In the genomic region with DNA sequence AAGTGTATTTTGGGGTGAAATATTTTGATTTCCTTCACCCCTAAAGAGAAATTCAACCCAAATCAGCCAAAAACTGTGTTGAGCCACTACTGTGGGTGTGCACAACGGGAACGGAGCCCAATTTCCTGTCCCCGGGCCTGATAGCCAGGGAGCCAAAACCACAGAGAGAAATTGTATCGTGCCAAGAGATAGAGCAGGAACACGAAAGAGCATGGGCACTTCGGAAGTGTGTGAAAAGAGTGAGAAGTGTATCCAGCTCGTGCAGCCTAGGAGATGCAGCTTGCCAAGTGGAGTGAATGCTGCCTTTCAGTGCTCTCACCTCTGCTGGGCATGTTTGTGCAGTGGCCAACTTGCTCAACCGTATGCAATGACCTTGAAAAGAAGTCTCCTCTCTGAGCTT, we compare ENCODE assay signal across 8 cellular contexts. TPM values are rescaled to one million over a fixed set of nuclear protein-coding genes. Genes with fewer than 3 reads are reported as not detected.
DNase-seq lines count a peak whose midpoint lies in the region; ATAC-seq and TF ChIP-seq lines count a peak whose summit lies in the region.

No MANE protein-coding gene starts in this region.

- no peaks in the 10 kb centered on the region for H3K9me2 ChIP-seq in MM.1S (replicated peaks; ENCODE audit: insufficient read depth, low read length)

- H3K4me2 ChIP-seq in MM.1S (ENCODE audit: low read depth, low read length): no peak overlapping the region

- H3K27ac ChIP-seq in C4-2B: peak overlapping the region; percentile 50
- no peak overlapping the region for H3K27ac ChIP-seq in brain microvascular endothelial cell
- no peak overlapping the region for H3K27ac ChIP-seq in MM.1S (ENCODE audit: low read length)

- no peaks in the 10 kb centered on the region for H3F3A ChIP-seq in MM.1S (ENCODE audit: insufficient read depth, low read length)

- peak; percentile 64 for DNase-seq in MG63
- DNase-seq in brain microvascular endothelial cell: peak; percentile 18
- DNase-seq in medulla oblongata (ENCODE audit: extremely low spot score): peak; percentile 27
- no peak for DNase-seq in MM.1S

- H3K27me3 ChIP-seq in MG63: no peaks in the 10 kb centered on the region
- peaks cover 2% of the 10 kb centered on the region for H3K27me3 ChIP-seq in brain microvascular endothelial cell (replicated peaks)
- peaks cover 51% of the 10 kb centered on the region for H3K27me3 ChIP-seq in MM.1S (replicated peaks; ENCODE audit: insufficient read depth, low read length)

- H2AFZ ChIP-seq in MM.1S (ENCODE audit: low read length): no peak overlapping the region

- no peak overlapping the region for H3K9ac ChIP-seq in MM.1S (ENCODE audit: low read length)

- in situ Hi-C loops in brain microvascular endothelial cell (cut with HindIII; ENCODE audit: low pct_ligation_motif_present, low sequenced_read_pairs): no loop called here

- H3K9me3 ChIP-seq in MG63 (no peaks in the 10 kb centered on the region), MM.1S (replicated peaks; ENCODE audit: insufficient read depth, low read length) (no peaks in the 10 kb centered on the region)

- TF ChIP-seq CTCF in C4-2B (conservative IDR thresholded peaks at IDR 0.05) (no peak), brain microvascular endothelial cell (IDR thresholded peaks at IDR 0.05; ENCODE audit: low read depth, low read length, missing control alignments) (no peak), MM.1S (IDR thresholded peaks at IDR 0.05; ENCODE audit: low read length) (no peak)

- H4K20me1 ChIP-seq in MM.1S (ENCODE audit: insufficient read depth, low read length): no peaks in the 10 kb centered on the region

- H3K79me2 ChIP-seq in MM.1S (ENCODE audit: low read length): no peaks in the 10 kb centered on the region

- H3K4me1 ChIP-seq in MM.1S (ENCODE audit: low read length): no peaks in the 10 kb centered on the region

- H3K36me3 ChIP-seq in MG63 (no peaks in the 10 kb centered on the region), brain microvascular endothelial cell (replicated peaks) (no peaks in the 10 kb centered on the region), MM.1S (replicated peaks; ENCODE audit: insufficient read depth, low read length) (no peaks in the 10 kb centered on the region)

- ATAC-seq in GM18511 (IDR thresholded peaks at IDR 0.05; ENCODE audit: unreplicated experiment): no peak
- no peak for ATAC-seq in GM19397 (IDR thresholded peaks at IDR 0.05; ENCODE audit: unreplicated experiment)
- ATAC-seq in GM21529 (IDR thresholded peaks at IDR 0.05; ENCODE audit: unreplicated experiment): no peak

- H3K4me3 ChIP-seq in MG63 (no peak overlapping the region), brain microvascular endothelial cell (ENCODE audit: low read depth, low read length) (no peak overlapping the region), MM.1S (ENCODE audit: low read length) (no peak overlapping the region)

RNA-seq across cellular contexts. Expression of gene PLEKHF1, which starts 19.4 kb away (rescaled TPM):
- total RNA-seq in MG63 (2014; rRNA removed; shearing (Covaris generic); ENCODE audit: low replicate concordance): 22.2 and 37.5 TPM in 2 replicates

RNA-seq across cellular contexts. Expression of gene POP4, which starts 39.8 kb away (rescaled TPM):
- 150 and 267 TPM in 2 replicates for total RNA-seq in MG63 (2014; rRNA removed; shearing (Covaris generic); ENCODE audit: low replicate concordance)
